9 cellular contexts compared by ENCODE assay signal in the genomic region with DNA sequence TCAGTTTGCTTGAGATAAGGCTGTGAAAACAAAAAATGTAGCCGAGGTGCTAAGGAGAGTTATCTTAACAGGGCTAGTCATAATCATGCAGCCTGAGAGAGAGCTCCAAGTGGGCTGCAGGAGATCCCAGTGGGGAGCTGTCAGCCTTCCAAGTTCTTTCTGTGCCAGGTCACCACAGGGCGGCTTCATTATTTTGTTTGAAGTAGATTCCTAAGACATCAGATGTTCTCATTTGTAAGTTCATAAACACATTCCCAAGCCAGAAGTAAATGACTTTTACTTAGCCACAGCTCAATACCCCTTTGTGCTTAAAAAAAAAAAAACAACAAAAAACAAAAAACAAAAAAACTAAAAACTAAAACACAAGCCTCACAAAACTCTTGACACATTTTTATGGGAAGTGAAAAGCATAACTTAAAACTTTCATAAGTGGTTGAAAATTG. TPM values are rescaled to one million over a fixed set of nuclear protein-coding genes. Genes with fewer than 3 reads are reported as not detected.
DNase-seq lines count a peak whose midpoint lies in the region; ATAC-seq and TF ChIP-seq lines count a peak whose summit lies in the region.
"Had no signal": no experiment of that assay in that cellular context is flagged by ENCODE, and none has a peak within 500 bp of the region (broad histone marks: within the 10 kb centered on the region; RNA-seq: fewer than 3 reads in every experiment).

No MANE protein-coding gene starts in this region.

- no peak for TF ChIP-seq CTCF in fibroblast of villous mesenchyme (IDR thresholded peaks at IDR 0.05; ENCODE audit: insufficient read depth, low read depth, low read length)

- ATAC-seq in GM21515 (IDR thresholded peaks at IDR 0.05; ENCODE audit: unreplicated experiment) = no peak
- ATAC-seq in GM19023 (IDR thresholded peaks at IDR 0.05; ENCODE audit: unreplicated experiment) = no peak

- H3K4me3 ChIP-seq in fibroblast of villous mesenchyme (ENCODE audit: low read depth, low read length) = no peak overlapping the region

- DNase-seq in GM03348 (ENCODE audit: low spot score) = peak; percentile 31
- peak; percentile 45 for DNase-seq in OCI-M1 (lab: John Stamatoyannopoulos, UW)
- DNase-seq in fibroblast of villous mesenchyme (ENCODE audit: low read depth) = peak; percentile 57
- DNase-seq in pons (ENCODE audit: low spot score) = peak; percentile 24
- DNase-seq in NOMO-1 treated with DMSO at 0.1 percent for 48 hours (lab: John Stamatoyannopoulos, UW; ENCODE audit: unreplicated experiment) = no peak
- DNase-seq in AML-193 (lab: John Stamatoyannopoulos, UW) = no peak
- DNase-seq: NCI-H526 treated with DMSO at 0.1 percent for 48 hours had no signal

RNA-seq across cellular contexts. Expression of gene CDC14A, which starts 8.5 kb away (rescaled TPM):
- 4.2 and 5.2 TPM in 2 replicates for total RNA-seq in fibroblast of villous mesenchyme

Comparison
In these comparisons a context has a peak if more than half of its experiments do, and no peak if none do; other contexts are left out.
1. DNase-seq: peak in GM03348 (single experiment), OCI-M1 (single experiment), fibroblast of villous mesenchyme (single experiment) and pons (single experiment); none in NOMO-1 treated with DMSO at 0.1 percent for 48 hours (single experiment) and AML-193 (0 of 2).